26 cellular contexts compared by ENCODE assay signal in the genomic region with DNA sequence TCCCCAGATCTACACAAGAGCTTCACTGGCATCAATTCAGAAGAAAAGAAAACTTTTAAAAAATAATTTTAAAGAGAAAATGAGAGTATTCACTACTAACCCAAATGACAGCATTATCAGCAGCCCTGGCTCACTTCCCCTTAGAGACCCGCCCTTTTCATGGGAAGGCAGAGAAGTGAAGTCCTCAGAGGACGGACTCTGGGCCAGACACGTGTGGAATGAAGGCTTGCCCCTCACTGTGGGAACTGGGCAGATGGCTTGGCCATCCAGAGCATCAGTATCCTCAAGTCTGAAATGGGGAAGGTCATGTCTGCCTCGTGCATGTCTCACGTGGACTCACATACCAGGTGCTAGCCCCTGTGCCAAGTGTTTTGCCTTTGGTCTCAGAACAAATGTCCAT.
DNase-seq lines count a peak whose midpoint lies in the region; ATAC-seq and TF ChIP-seq lines count a peak whose summit lies in the region.
"Had no signal": no experiment of that assay in that cellular context is flagged by ENCODE, and none has a peak within 500 bp of the region (broad histone marks: within the 10 kb centered on the region; RNA-seq: fewer than 3 reads in every experiment).

No MANE protein-coding gene starts in this region.

- H3K27ac ChIP-seq in mammary epithelial cell (ENCODE audit: insufficient read depth, low read depth, low read length): no peak overlapping the region
- H3K27ac ChIP-seq in left ventricle myocardium inferior (replicated peaks): peak overlapping the region; percentile 86
- peak overlapping the region in 3 of 4 donors; percentile 62 to 75 (median 67) for H3K27ac ChIP-seq in gastrocnemius medialis
- H3K27ac ChIP-seq: 22Rv1; BLaER1 treated with 17β-estradiol and CSF1 and Interleukin-3, amounts not matched to agents 10 nM and 100 nM had no signal

- H3K4me2 ChIP-seq in mammary epithelial cell (ENCODE audit: insufficient read depth, low read depth, low read length): no peak overlapping the region

- no peaks in the 10 kb centered on the region for H3K79me2 ChIP-seq in mammary epithelial cell (ENCODE audit: insufficient read depth, low read length)

- in situ Hi-C loops in mammary epithelial cell (cut with MboI; ENCODE audit: low sequenced_read_pairs in 2 of 2) (no loop called here), gastrocnemius medialis (cut with MboI; ENCODE audit: low sequenced_read_pairs in 4 of 4) (no loop called here)

- H3K4me1 ChIP-seq in mammary epithelial cell (ENCODE audit: insufficient read depth, low read length) (peaks cover under 1% of the 10 kb centered on the region), left ventricle myocardium inferior (peaks cover 26% of the 10 kb centered on the region), gastrocnemius medialis (no peaks in the 10 kb centered on the region)

- peak overlapping the region; percentile 57 for H3K27ac Mint-ChIP-seq in MCF 10A (ENCODE audit: low read depth, unreplicated experiment)
- H3K27ac Mint-ChIP-seq: activated CD8-positive, alpha-beta T cell treated with anti-CD3 and anti-CD28 coated beads for 36 hours; activated naive CD4-positive, alpha-beta T cell treated with anti-CD3 and anti-CD28 coated beads, Interleukin-2, amount 50 U/mL, for 72 hours; activated T-cell treated with anti-CD3 and anti-CD28 coated beads, Interleukin-2, amount 50 U/mL, for 72 hours; stimulated activated naive CD8-positive, alpha-beta T cell treated with anti-CD3 and anti-CD28 coated beads, Interleukin-15, Interleukin-2, amounts not matched to agents 100 ng/mL and 50 ng/mL, for 24 hours; T-helper 1 cell treated with Interleukin-12 subunit alpha and Interleukin-12 subunit beta and Interleukin-4 antibody, amounts not matched to agents 30 μg/mL and 1 μg/mL, for 36 hours had no signal

- H3K36me3 ChIP-seq in mammary epithelial cell (ENCODE audit: insufficient read depth, low read length) (no peaks in the 10 kb centered on the region), left ventricle myocardium inferior (no peaks in the 10 kb centered on the region), gastrocnemius medialis (no peaks in the 10 kb centered on the region)
- H3K36me3 ChIP-seq: HAP-1 had no signal

- intact Hi-C loops in MCF 10A (cut with micrococcal nuclease) (no loop called here), mammary epithelial cell (cut with micrococcal nuclease) (loop anchor here (2.0 kb wide), 1 partner anchor 61 kb away; no protein-coding TSS in a partner anchor), left ventricle myocardium inferior (cut with micrococcal nuclease) (no loop called here), gastrocnemius medialis (cut with DNase I; ENCODE audit: low total_unique reads) (no loop called here), lower leg skin (cut with DNase I; ENCODE audit: low total_unique reads) (no loop called here)

- DNase-seq in MCF 10A (ENCODE audit: unreplicated experiment) (no peak), mammary epithelial cell (no peak), left ventricle myocardium inferior (peak; percentile 50), gastrocnemius medialis (no peak), lower leg skin (ENCODE audit: low spot score in 2 of 2) (no peak), LoVo (ENCODE audit: low spot score) (no peak)
- DNase-seq in stimulated activated CD4-positive, alpha-beta T cell treated with anti-CD3 and anti-CD28 coated beads, Interleukin-4, amount 100 ng/mL, for 1 hour: no peak
- DNase-seq: activated CD8-positive, alpha-beta T cell treated with anti-CD3 and anti-CD28 coated beads for 36 hours; activated T-cell treated with anti-CD3 and anti-CD28 coated beads, Interleukin-2, amount 50 U/mL, for 72 hours; head of caudate nucleus; immature natural killer cell; KG1; mesenchymal stem cell; NCI-H1048; NCI-H2081 treated with DMSO at 0.1 percent for 48 hours; NCI-H524 treated with DMSO at 0.1 percent for 48 hours; nephron progenitor cell; SHP77 treated with DMSO at 0.1 percent for 48 hours had no signal

- no peak for ATAC-seq in gastrocnemius medialis
- no peak for ATAC-seq in HG02610 (IDR thresholded peaks at IDR 0.05; ENCODE audit: unreplicated experiment)
- ATAC-seq: activated CD8-positive, alpha-beta T cell treated with anti-CD3 and anti-CD28 coated beads for 36 hours; activated naive CD4-positive, alpha-beta T cell treated with anti-CD3 and anti-CD28 coated beads, Interleukin-2, amount 50 U/mL, for 72 hours; activated T-cell treated with anti-CD3 and anti-CD28 coated beads, Interleukin-2, amount 50 U/mL, for 72 hours had no signal

- H3K27me3 ChIP-seq in mammary epithelial cell (ENCODE audit: insufficient read depth, low read length) (no peaks in the 10 kb centered on the region), left ventricle myocardium inferior (ENCODE audit: low read depth) (no peaks in the 10 kb centered on the region), gastrocnemius medialis (no peaks in the 10 kb centered on the region)
- H3K27me3 ChIP-seq: BLaER1 treated with 17β-estradiol and CSF1 and Interleukin-3, amounts not matched to agents 10 nM and 100 nM had no signal

- TF ChIP-seq CTCF in MCF 10A (IDR thresholded peaks at IDR 0.05; ENCODE audit: unreplicated experiment) (no peak), mammary epithelial cell (conservative IDR thresholded peaks at IDR 0.05 in 1 of 2, IDR thresholded peaks at IDR 0.05 in 1 of 2; ENCODE audit: extremely low read depth in 1 of 2, insufficient read depth in 1 of 2, low read depth in 1 of 2, low read length in 2 of 2) (no peak), left ventricle myocardium inferior (IDR thresholded peaks at IDR 0.05; ENCODE audit: borderline replicate concordance) (no peak), gastrocnemius medialis (IDR thresholded peaks at IDR 0.05 in 4 of 5, conservative IDR thresholded peaks at IDR 0.05 in 1 of 5) (no peak), lower leg skin (IDR thresholded peaks at IDR 0.05) (no peak)

- no peak overlapping the region for H3K9ac ChIP-seq in mammary epithelial cell (ENCODE audit: insufficient read depth, low read length)
- H3K9ac ChIP-seq: BLaER1 treated with 17β-estradiol and CSF1 and Interleukin-3, amounts not matched to agents 10 nM and 100 nM had no signal

- peaks cover 3% of the 10 kb centered on the region for H3K4me1 Mint-ChIP-seq in MCF 10A (ENCODE audit: insufficient read depth, unreplicated experiment)

- peaks cover 7% of the 10 kb centered on the region for H3K36me3 Mint-ChIP-seq in MCF 10A (ENCODE audit: insufficient read depth, unreplicated experiment)

- CTCF ChIA-PET in MCF 10A (lab: Yijun Ruan, JAX): interaction anchor here (0.6 to 1.8 kb wide), 8 partner anchors 8 to 1850 kb away, joined by 3 to 7 read pairs (median 4); no protein-coding TSS in a partner anchor
- CTCF ChIA-PET in mammary epithelial cell (lab: Charles Lee; ENCODE audit: low non-redundant PET): no interaction called here

- H2AFZ ChIP-seq in mammary epithelial cell (ENCODE audit: low read depth, low read length): no peak overlapping the region

- POLR2A ChIA-PET in MCF 10A (lab: Yijun Ruan, JAX): interaction anchor here (0.6 to 1.6 kb wide), 3 partner anchors 8 to 14 kb away, joined by 3 to 5 read pairs (median 4); no protein-coding TSS in a partner anchor

- H4K20me1 ChIP-seq in mammary epithelial cell (ENCODE audit: insufficient read depth, low read length): no peaks in the 10 kb centered on the region
- H4K20me1 ChIP-seq: BLaER1 treated with 17β-estradiol and CSF1 and Interleukin-3, amounts not matched to agents 10 nM and 100 nM had no signal

- dilution Hi-C loops in mammary epithelial cell (cut with HindIII; ENCODE audit: low sequenced_read_pairs): no loop called here

- TF ChIP-seq POLR2A in gastrocnemius medialis (IDR thresholded peaks at IDR 0.05) (no peak), lower leg skin (IDR thresholded peaks at IDR 0.05) (no peak)

- WGBS in mammary epithelial cell (ENCODE audit: low coverage, missing lambda C conversion rate): 100% methylated on average over 5 of the region's 5 CpGs
- WGBS in lower leg skin, 2 donors: 65 to 72% methylated on average over 5 of the region's 5 CpGs

- H3K4me3 ChIP-seq in mammary epithelial cell (replicated peaks in 1 of 3; ENCODE audit: insufficient read depth in 1 of 3, low read depth in 2 of 3, low read length in 3 of 3): no peak overlapping the region
- no peak overlapping the region for H3K4me3 ChIP-seq in left ventricle myocardium inferior
- no peak overlapping the region for H3K4me3 ChIP-seq in gastrocnemius medialis
- H3K4me3 ChIP-seq in lower leg skin (ENCODE audit: low read depth, poor library complexity, severe bottlenecking): no peak overlapping the region
- H3K4me3 ChIP-seq: BLaER1 treated with 17β-estradiol and CSF1 and Interleukin-3, amounts not matched to agents 10 nM and 100 nM; HAP-1 had no signal

- BruUV-seq in MCF 10A (replicated peaks; lab: Mats Ljungman, UMichigan): no TSS peak
- no TSS peak for BruUV-seq in mammary epithelial cell (replicated peaks; lab: Mats Ljungman, UMichigan)

- no peaks in the 10 kb centered on the region for H3K9me3 ChIP-seq in mammary epithelial cell (replicated peaks; ENCODE audit: insufficient read depth, low read length)
- H3K9me3 ChIP-seq in left ventricle myocardium inferior (replicated peaks): peaks cover 5% of the 10 kb centered on the region
- H3K9me3 ChIP-seq in gastrocnemius medialis: no peaks in the 10 kb centered on the region
- H3K9me3 ChIP-seq: BLaER1 treated with 17β-estradiol and CSF1 and Interleukin-3, amounts not matched to agents 10 nM and 100 nM; HAP-1 had no signal

- no peak overlapping the region for H3K4me3 Mint-ChIP-seq in MCF 10A (ENCODE audit: unreplicated experiment)
- H3K4me3 Mint-ChIP-seq: activated CD8-positive, alpha-beta T cell treated with anti-CD3 and anti-CD28 coated beads for 36 hours; activated T-cell treated with anti-CD3 and anti-CD28 coated beads, Interleukin-2, amount 50 U/mL, for 72 hours; brain; nephron progenitor cell; stimulated activated naive CD8-positive, alpha-beta T cell treated with anti-CD3 and anti-CD28 coated beads, Interleukin-15, Interleukin-2, amounts not matched to agents 100 ng/mL and 50 ng/mL, for 24 hours; T-helper 1 cell treated with Interleukin-12 subunit alpha and Interleukin-12 subunit beta and Interleukin-4 antibody, amounts not matched to agents 30 μg/mL and 1 μg/mL, for 36 hours had no signal

- no peaks in the 10 kb centered on the region for H3K27me3 Mint-ChIP-seq in MCF 10A (ENCODE audit: insufficient read depth, unreplicated experiment)
- H3K27me3 Mint-ChIP-seq: activated CD8-positive, alpha-beta T cell treated with anti-CD3 and anti-CD28 coated beads for 36 hours; brain; stimulated activated naive CD8-positive, alpha-beta T cell treated with anti-CD3 and anti-CD28 coated beads, Interleukin-15, Interleukin-2, amounts not matched to agents 100 ng/mL and 50 ng/mL, for 24 hours had no signal

- no peaks in the 10 kb centered on the region for H3K9me3 Mint-ChIP-seq in MCF 10A (ENCODE audit: unreplicated experiment)
- H3K9me3 Mint-ChIP-seq: activated CD8-positive, alpha-beta T cell treated with anti-CD3 and anti-CD28 coated beads for 36 hours; activated naive CD4-positive, alpha-beta T cell treated with anti-CD3 and anti-CD28 coated beads, Interleukin-2, amount 50 U/mL, for 72 hours; activated T-cell treated with anti-CD3 and anti-CD28 coated beads, Interleukin-2, amount 50 U/mL, for 72 hours; immature natural killer cell; nephron progenitor cell; stimulated activated naive CD8-positive, alpha-beta T cell treated with anti-CD3 and anti-CD28 coated beads, Interleukin-15, Interleukin-2, amounts not matched to agents 100 ng/mL and 50 ng/mL, for 24 hours; T-helper 1 cell treated with Interleukin-12 subunit alpha and Interleukin-12 subunit beta and Interleukin-4 antibody, amounts not matched to agents 30 μg/mL and 1 μg/mL, for 36 hours had no signal
